ENCODE assay signal across 18 cellular contexts in the genomic region with DNA sequence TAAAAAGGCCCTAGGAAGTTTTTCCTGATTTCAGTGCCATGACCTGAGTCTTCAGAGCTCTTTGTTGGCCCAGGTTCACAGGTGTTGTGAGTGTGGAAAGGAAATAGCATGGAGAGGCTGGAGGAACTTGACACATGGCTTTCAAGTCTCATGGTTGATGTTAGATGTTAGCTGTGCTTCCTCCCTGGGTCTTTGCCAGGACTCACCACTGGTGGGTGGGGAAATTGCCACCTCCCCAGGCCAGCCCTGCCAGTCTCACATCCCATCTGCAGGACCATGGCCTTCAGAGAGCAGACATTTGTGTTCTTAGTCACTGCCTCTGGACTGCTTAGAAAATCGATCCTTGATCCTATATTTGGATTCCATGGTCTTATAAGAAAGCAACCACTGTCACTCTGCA.
"Had no signal": no experiment of that assay in that cellular context is flagged by ENCODE, and none has a peak within 500 bp of the region (broad histone marks: within the 10 kb centered on the region; RNA-seq: fewer than 3 reads in every experiment).

No MANE protein-coding gene starts in this region.

- H3K4me3 ChIP-seq: breast epithelium, gastrocnemius medialis, heart left ventricle, left ventricle myocardium inferior, sigmoid colon had no signal

- FAIRE-seq: astrocyte had no signal

- H3K4me1 ChIP-seq: breast epithelium had no signal

- H3K27me3 ChIP-seq: breast epithelium, gastrocnemius medialis, heart left ventricle, sigmoid colon had no signal

- ATAC-seq: activated CD4-positive, CD25-positive, alpha-beta regulatory T cell treated with anti-CD3 and anti-CD28 coated beads, Interleukin-2, amount 50 U/mL, for 24 hours; esophagus mucosa; gastrocnemius medialis; heart left ventricle had no signal

- H3K27ac ChIP-seq: breast epithelium, gastrocnemius medialis, heart left ventricle, left ventricle myocardium inferior, sigmoid colon had no signal

- DNase-seq: activated gamma-delta T cell; cortex of kidney; effector CD4-positive, alpha-beta T cell; gastrocnemius medialis; heart left ventricle; kidney; left ventricle myocardium inferior; nephron progenitor cell; nucleus accumbens; posterior cingulate gyrus; sigmoid colon; stimulated activated naive CD4-positive, alpha-beta T cell; T-helper 1 cell; T1000 had no signal

- H3K9me3 ChIP-seq: breast epithelium, gastrocnemius medialis, heart left ventricle, left ventricle myocardium inferior, sigmoid colon had no signal

- H3K36me3 ChIP-seq: breast epithelium, gastrocnemius medialis, heart left ventricle, left ventricle myocardium inferior, sigmoid colon had no signal
